In the genomic region with DNA sequence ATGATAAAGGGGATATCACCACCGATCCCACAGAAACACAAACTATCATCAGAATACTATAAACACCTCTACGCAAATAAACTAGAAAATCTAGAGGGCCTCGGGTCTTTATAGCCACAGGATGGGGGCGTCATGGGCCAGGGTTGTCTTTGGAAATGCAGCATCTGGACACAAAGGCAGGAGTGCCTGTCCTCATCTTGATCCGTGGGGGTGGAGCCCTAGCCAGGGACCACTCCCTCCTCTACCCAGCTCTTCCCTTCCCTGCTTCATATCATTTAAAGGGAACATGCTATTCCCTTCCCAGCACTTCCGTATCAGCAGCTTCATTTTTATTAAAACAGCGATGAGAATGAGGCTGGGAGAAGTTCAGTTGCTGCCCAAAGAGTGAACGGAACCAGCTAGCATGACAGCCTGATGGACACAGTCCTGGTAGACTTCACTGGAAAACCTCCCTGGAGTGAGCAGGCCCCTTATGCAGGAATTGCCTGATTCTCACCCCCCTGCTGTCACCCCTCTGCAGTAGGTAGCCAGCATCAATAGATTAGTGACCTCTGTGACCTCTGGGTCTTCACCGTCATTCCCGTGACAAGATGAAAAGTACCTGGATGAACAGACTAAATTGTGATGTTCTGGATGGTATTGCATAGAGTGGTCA, we compare ENCODE assay signal across 1 cellular context.
TF ChIP-seq lines count a peak whose summit lies in the region.

No MANE protein-coding gene starts in this region.

TF ChIP-seq in HepG2, 621 proteins besides CTCF, POLR2A, EP300 and RAD21:
- TF ChIP-seq, protein P1, sequence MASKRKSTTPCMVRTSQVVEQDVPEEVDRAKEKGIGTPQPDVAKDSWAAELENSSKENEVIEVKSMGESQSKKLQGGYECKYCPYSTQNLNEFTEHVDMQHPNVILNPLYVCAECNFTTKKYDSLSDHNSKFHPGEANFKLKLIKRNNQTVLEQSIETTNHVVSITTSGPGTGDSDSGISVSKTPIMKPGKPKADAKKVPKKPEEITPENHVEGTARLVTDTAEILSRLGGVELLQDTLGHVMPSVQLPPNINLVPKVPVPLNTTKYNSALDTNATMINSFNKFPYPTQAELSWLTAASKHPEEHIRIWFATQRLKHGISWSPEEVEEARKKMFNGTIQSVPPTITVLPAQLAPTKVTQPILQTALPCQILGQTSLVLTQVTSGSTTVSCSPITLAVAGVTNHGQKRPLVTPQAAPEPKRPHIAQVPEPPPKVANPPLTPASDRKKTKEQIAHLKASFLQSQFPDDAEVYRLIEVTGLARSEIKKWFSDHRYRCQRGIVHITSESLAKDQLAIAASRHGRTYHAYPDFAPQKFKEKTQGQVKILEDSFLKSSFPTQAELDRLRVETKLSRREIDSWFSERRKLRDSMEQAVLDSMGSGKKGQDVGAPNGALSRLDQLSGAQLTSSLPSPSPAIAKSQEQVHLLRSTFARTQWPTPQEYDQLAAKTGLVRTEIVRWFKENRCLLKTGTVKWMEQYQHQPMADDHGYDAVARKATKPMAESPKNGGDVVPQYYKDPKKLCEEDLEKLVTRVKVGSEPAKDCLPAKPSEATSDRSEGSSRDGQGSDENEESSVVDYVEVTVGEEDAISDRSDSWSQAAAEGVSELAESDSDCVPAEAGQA (IDR thresholded peaks at IDR 0.05; ENCODE audit: low read depth), result no peak
- TF ChIP-seq, protein P1 (CRISPR knock-in tag; IDR thresholded peaks at IDR 0.05; ENCODE audit: borderline replicate concordance), result no peak
- TF ChIP-seq, protein P2, sequence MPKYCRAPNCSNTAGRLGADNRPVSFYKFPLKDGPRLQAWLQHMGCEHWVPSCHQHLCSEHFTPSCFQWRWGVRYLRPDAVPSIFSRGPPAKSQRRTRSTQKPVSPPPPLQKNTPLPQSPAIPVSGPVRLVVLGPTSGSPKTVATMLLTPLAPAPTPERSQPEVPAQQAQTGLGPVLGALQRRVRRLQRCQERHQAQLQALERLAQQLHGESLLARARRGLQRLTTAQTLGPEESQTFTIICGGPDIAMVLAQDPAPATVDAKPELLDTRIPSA (CRISPR knock-in tag; IDR thresholded peaks at IDR 0.05; ENCODE audit: borderline replicate concordance), result no peak
- TF ChIP-seq, protein P3, sequence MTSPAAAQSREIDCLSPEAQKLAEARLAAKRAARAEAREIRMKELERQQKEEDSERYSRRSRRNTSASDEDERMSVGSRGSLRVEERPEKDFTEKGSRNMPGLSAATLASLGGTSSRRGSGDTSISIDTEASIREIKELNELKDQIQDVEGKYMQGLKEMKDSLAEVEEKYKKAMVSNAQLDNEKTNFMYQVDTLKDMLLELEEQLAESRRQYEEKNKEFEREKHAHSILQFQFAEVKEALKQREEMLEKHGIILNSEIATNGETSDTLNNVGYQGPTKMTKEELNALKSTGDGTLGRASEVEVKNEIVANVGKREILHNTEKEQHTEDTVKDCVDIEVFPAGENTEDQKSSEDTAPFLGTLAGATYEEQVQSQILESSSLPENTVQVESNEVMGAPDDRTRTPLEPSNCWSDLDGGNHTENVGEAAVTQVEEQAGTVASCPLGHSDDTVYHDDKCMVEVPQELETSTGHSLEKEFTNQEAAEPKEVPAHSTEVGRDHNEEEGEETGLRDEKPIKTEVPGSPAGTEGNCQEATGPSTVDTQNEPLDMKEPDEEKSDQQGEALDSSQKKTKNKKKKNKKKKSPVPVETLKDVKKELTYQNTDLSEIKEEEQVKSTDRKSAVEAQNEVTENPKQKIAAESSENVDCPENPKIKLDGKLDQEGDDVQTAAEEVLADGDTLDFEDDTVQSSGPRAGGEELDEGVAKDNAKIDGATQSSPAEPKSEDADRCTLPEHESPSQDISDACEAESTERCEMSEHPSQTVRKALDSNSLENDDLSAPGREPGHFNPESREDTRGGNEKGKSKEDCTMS (CRISPR knock-in tag; conservative IDR thresholded peaks at IDR 0.05), result no peak
TF ChIP-seq in HepG2: peak in this region for 0.
